Comparison of ENCODE assay signal across 1 cellular context in the genomic region with DNA sequence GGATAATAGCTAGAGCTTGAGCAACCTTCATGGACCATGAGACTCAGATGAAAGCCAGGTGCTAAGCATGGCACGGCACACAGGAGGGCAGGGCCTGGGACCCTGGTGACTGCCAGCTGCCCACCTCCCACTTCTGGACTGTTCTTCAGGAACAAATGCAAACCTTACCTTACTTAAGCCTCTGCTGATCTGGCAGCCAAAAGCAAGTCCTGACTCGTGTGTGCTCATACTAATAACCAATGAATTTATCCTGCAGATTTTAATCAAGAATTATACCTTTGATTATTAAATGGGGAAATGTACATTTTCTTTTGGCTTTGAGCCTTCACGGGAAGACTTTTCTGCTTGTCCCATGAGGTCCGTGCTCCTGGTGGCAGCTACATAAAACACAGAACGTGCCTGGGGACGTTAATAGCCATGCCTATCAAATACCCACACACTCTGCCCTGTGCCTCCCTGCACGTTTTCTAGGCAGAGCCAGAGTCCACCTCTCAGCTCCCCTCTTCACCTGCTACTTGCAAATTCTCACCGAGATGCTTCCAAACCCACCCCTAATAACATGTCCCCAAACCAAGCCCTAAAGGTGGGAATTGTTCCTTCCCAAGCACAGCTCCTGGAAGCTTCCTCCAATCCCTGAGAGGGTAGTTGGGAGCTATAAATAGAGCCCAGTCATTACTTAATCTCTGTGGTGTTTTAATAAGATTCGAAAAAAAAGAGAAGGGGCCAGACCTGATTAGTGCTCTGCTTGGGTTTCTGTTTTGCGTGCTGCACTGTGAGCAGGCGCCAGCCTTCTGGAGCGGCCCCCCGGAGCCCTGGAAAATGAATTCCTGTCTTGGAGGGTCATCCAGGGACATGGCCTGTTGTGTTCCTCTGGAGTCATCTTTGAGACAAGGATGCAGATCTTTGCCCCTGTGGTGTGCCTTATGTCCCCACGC.
TF ChIP-seq lines count a peak whose summit lies in the region.

No MANE protein-coding gene starts in this region.

TF ChIP-seq in A549, 52 proteins besides CTCF, POLR2A, EP300 and RAD21:
- TF ChIP-seq NPAS2 (CRISPR knock-in tag; IDR thresholded peaks at IDR 0.05; ENCODE audit: borderline replicate concordance) (no peak), NR3C1 (IDR thresholded peaks at IDR 0.05) (no peak), CHD2 (IDR thresholded peaks at IDR 0.05; ENCODE audit: low read length, partially characterized antibody) (no peak), POLR2AphosphoS2 (conservative IDR thresholded peaks at IDR 0.05; ENCODE audit: low read length) (no peak), HOXA7 (CRISPR knock-in tag; IDR thresholded peaks at IDR 0.05) (no peak), MAFK (IDR thresholded peaks at IDR 0.05; ENCODE audit: partially characterized antibody) (no peak), ZFP36 (IDR thresholded peaks at IDR 0.05; ENCODE audit: borderline replicate concordance, partially characterized antibody) (no peak)
